ENCODE assay signal across 8 cellular contexts in the genomic region with DNA sequence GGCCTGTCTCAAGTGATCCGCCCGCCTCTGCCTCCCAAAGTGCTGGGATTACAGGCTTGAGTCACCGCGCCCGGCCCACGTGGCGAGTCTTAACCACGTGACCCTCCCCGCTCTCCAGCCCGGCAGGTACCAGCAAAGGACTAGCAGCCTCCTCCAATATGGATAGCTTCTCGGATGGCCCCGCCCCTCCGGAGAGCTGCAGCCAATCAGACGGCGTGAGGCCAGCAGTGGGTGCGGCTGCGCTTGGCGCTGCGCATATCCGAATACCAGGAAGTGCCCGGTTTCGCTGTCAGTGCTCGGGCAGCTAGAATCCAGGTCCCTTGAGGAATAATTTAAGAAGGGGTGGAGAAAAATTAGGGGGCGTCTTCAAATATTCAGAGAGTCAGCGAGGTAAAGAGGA. TPM values are rescaled to one million over a fixed set of nuclear protein-coding genes. Genes with fewer than 3 reads are reported as not detected.
A peak's percentile ranks its signal among the peaks of the same experiment; 100 is the strongest.
DNase-seq lines count a peak whose midpoint lies in the region; ATAC-seq and TF ChIP-seq lines count a peak whose summit lies in the region.

No MANE protein-coding gene starts in this region.

- H3K9ac ChIP-seq in HUES64 (ENCODE audit: low read depth, low read length) (no peak overlapping the region), mammary epithelial cell (ENCODE audit: insufficient read depth, low read length) (no peak overlapping the region)

- peak; percentile 93 for ATAC-seq in GM19397 (IDR thresholded peaks at IDR 0.05; ENCODE audit: unreplicated experiment)

- peaks cover 6 to 10% (median 6%) of the 10 kb centered on the region in 3 donors for H3K27me3 Mint-ChIP-seq in immature natural killer cell (ENCODE audit: low read depth in 3 of 3)

- H3K9me3 ChIP-seq in BE2C (no peaks in the 10 kb centered on the region), HUES64 (ENCODE audit: insufficient read depth, low read depth, low read length) (no peaks in the 10 kb centered on the region), mammary epithelial cell (replicated peaks; ENCODE audit: insufficient read depth, low read length) (peaks cover 2% of the 10 kb centered on the region), spleen (no peaks in the 10 kb centered on the region)

- H3K4me3 ChIP-seq in BE2C (ENCODE audit: low read depth, low read length) (peak overlapping the region; percentile 70), HUES64 (ENCODE audit: low read length) (peak overlapping the region; percentile 39), mammary epithelial cell (replicated peaks in 1 of 3; ENCODE audit: insufficient read depth in 1 of 3, low read depth in 2 of 3, low read length in 3 of 3) (peak overlapping the region in 2 of 3 experiments; percentile 1 to 27), spleen (peak overlapping the region; percentile 38 to 69 (median 48))

- H3K4me1 Mint-ChIP-seq in immature natural killer cell = peaks cover 12 to 15% of the 10 kb centered on the region in 2 donors

- no peaks in the 10 kb centered on the region for H4K20me1 ChIP-seq in mammary epithelial cell (ENCODE audit: insufficient read depth, low read length)

- H3K36me3 ChIP-seq in BE2C = no peaks in the 10 kb centered on the region
- no peaks in the 10 kb centered on the region for H3K36me3 ChIP-seq in HUES64 (ENCODE audit: insufficient read depth, low read length)
- no peaks in the 10 kb centered on the region for H3K36me3 ChIP-seq in mammary epithelial cell (ENCODE audit: insufficient read depth, low read length)
- H3K36me3 ChIP-seq in spleen = no peaks in the 10 kb centered on the region

- H3K27me3 ChIP-seq in BE2C (no peaks in the 10 kb centered on the region), HUES64 (ENCODE audit: insufficient read depth, low read length) (no peaks in the 10 kb centered on the region), mammary epithelial cell (ENCODE audit: insufficient read depth, low read length) (no peaks in the 10 kb centered on the region), spleen (replicated peaks in 1 of 7) (no peaks in the 10 kb centered on the region)

- CTCF ChIA-PET in mammary epithelial cell (lab: Charles Lee; ENCODE audit: low non-redundant PET) = interaction anchor here (0.7 to 0.9 kb wide), 3 partner anchors 12 to 294 kb away, joined by 4 to 7 read pairs (median 5); no protein-coding TSS in a partner anchor

- H3K27ac Mint-ChIP-seq in immature natural killer cell = peak overlapping the region; percentile 95 to 98 (median 95)

- H3K27ac ChIP-seq in HUES64 (ENCODE audit: low read depth, low read length) (no peak overlapping the region), VCaP (peak overlapping the region; percentile 30; the same call in 1 of the 2 replicates), mammary epithelial cell (ENCODE audit: insufficient read depth, low read depth, low read length) (peak overlapping the region; percentile 19), spleen (peak overlapping the region; percentile 47 to 88 (median 81))

- intact Hi-C loops in mammary epithelial cell (cut with micrococcal nuclease) = no loop called here
- intact Hi-C loops in spleen (cut with DNase I; ENCODE audit: low total_unique reads) = no loop called here

- in situ Hi-C loops in mammary epithelial cell (cut with MboI; ENCODE audit: low sequenced_read_pairs in 2 of 2) = no loop called here

- TF ChIP-seq POLR2A in spleen (IDR thresholded peaks at IDR 0.05) = no peak

- H2AFZ ChIP-seq in mammary epithelial cell (ENCODE audit: low read depth, low read length) = peak overlapping the region; percentile 85

- no TSS peak for BruUV-seq in mammary epithelial cell (replicated peaks; lab: Mats Ljungman, UMichigan)

- dilution Hi-C loops in mammary epithelial cell (cut with HindIII; ENCODE audit: low sequenced_read_pairs) = no loop called here

- 91% methylated on average over 25 of the region's 25 CpGs for WGBS in HUES64
- WGBS in mammary epithelial cell (ENCODE audit: low coverage, missing lambda C conversion rate) = 1% methylated on average over 15 of the region's 25 CpGs
- WGBS in spleen, 5 donors = 2 to 4% (median 2%) methylated on average over 23 to 25 of the region's 25 CpGs

- H3K36me3 Mint-ChIP-seq in immature natural killer cell = no peaks in the 10 kb centered on the region

- DNase-seq in BE2C (peak; percentile 96), mammary epithelial cell (peak; percentile 92), immature natural killer cell (peak; percentile 88 to 90 (median 90)), spleen (peak; percentile 98), NCI-H774 (lab: John Stamatoyannopoulos, UW) (no peak)

- no peaks in the 10 kb centered on the region for H3K9me3 Mint-ChIP-seq in immature natural killer cell

- no peak for TF ChIP-seq CTCF in BE2C (IDR thresholded peaks at IDR 0.05; ENCODE audit: low read depth, low read length)
- TF ChIP-seq CTCF in VCaP (conservative IDR thresholded peaks at IDR 0.05) = no peak
- TF ChIP-seq CTCF in mammary epithelial cell (conservative IDR thresholded peaks at IDR 0.05 in 1 of 2, IDR thresholded peaks at IDR 0.05 in 1 of 2; ENCODE audit: extremely low read depth in 1 of 2, insufficient read depth in 1 of 2, low read depth in 1 of 2, low read length in 2 of 2) = no peak
- TF ChIP-seq CTCF in spleen (IDR thresholded peaks at IDR 0.05 in 8 of 11, conservative IDR thresholded peaks at IDR 0.05 in 3 of 11) = no peak

- no peaks in the 10 kb centered on the region for H3K79me2 ChIP-seq in mammary epithelial cell (ENCODE audit: insufficient read depth, low read length)

- peak overlapping the region; percentile 93 to 99 (median 95) for H3K4me3 Mint-ChIP-seq in immature natural killer cell

- H3K4me2 ChIP-seq in mammary epithelial cell (ENCODE audit: insufficient read depth, low read depth, low read length) = peak overlapping the region; percentile 17

- H3K4me1 ChIP-seq in BE2C (no peaks in the 10 kb centered on the region), HUES64 (ENCODE audit: insufficient read depth, low read length) (no peaks in the 10 kb centered on the region), mammary epithelial cell (ENCODE audit: insufficient read depth, low read length) (peaks cover 21% of the 10 kb centered on the region), spleen (peaks cover 0 to 35% (median 14%) of the 10 kb centered on the region in 6 donors)

RNA-seq across cellular contexts. Expression of gene PISD, which starts 14.7 kb away (rescaled TPM):
- 107 TPM for polyA plus RNA-seq in BE2C (2012; ENCODE audit: insufficient read depth, insufficient read length, low read depth)
- 26.4 TPM for polyA plus RNA-seq in HUES64 (2013, experiment 1 of 2)
- polyA plus RNA-seq in HUES64 (2013, experiment 2 of 2) = 27.4 TPM
- 10 to 100 TPM; 53.7 to 67.8 TPM for total RNA-seq in mammary epithelial cell
- polyA plus RNA-seq in mammary epithelial cell = 31.7 TPM
- polyA minus RNA-seq in mammary epithelial cell = 32.4 TPM
- polyA plus RNA-seq in immature natural killer cell = 10 to 100 TPM; 16.3 to 34.8 (median 25.3) TPM
- 100 to 1,000 TPM in 2 of 7 donors, 10 to 100 TPM in 5; 52.6 to 108 (median 83.0) TPM for total RNA-seq in spleen
- 10 to 100 TPM; 27.6 to 41.7 (median 32.1) TPM for polyA plus RNA-seq in spleen

Comparison
In these comparisons a context has a peak if more than half of its experiments do, and no peak if none do; other contexts are left out.
1. H3K4me3 ChIP-seq: peak in every context shown above with its lines; median percentile 70 in BE2C; 48 in spleen; 39 in HUES64; 14 in mammary epithelial cell.